13 cellular contexts compared by ENCODE assay signal in the genomic region with DNA sequence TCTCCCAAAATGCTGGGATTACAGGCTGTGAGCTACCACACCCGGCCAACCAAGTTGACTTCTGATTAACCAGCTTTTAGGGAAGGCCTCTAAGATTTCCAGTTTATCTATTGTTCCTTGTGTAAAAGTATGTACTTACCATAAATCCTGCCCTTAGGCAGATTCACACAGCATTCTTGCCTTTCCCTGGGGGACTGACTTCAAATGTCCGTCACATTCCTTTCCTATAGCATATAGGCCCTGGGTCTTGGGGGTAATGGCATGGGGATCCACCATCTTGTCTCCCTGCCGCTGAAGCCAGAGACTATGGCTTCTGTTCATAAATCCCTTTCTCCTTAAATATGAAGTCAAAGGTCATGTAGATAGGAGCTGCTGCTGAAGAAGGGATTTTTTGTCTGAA. TPM values are rescaled to one million over a fixed set of nuclear protein-coding genes. Genes with fewer than 3 reads are reported as not detected.
DNase-seq lines count a peak whose midpoint lies in the region; ATAC-seq and TF ChIP-seq lines count a peak whose summit lies in the region.
"Had no signal": no experiment of that assay in that cellular context is flagged by ENCODE, and none has a peak within 500 bp of the region (broad histone marks: within the 10 kb centered on the region; RNA-seq: fewer than 3 reads in every experiment).

No MANE protein-coding gene starts in this region.

- no peak for ATAC-seq in activated CD8-positive, alpha-beta T cell treated with anti-CD3 and anti-CD28 coated beads, Interleukin-2, amount 10 ng/mL, durations not matched to agents 7 days and 5 days
- ATAC-seq in left colon: no peak
- no peak for ATAC-seq in GM18907 (IDR thresholded peaks at IDR 0.05; ENCODE audit: unreplicated experiment)
- ATAC-seq in GM21515 (IDR thresholded peaks at IDR 0.05; ENCODE audit: unreplicated experiment): no peak

- no peak overlapping the region for H3K27ac ChIP-seq in A673 (ENCODE audit: low read depth, low read length, poor library complexity, severe bottlenecking)
- H3K27ac ChIP-seq in mesendoderm (ENCODE audit: low read depth, low read length): no peak overlapping the region
- H3K27ac ChIP-seq: colonic mucosa had no signal

- H2AK5ac ChIP-seq in mesendoderm (ENCODE audit: low read length): no peak overlapping the region

- H3K36me3 Mint-ChIP-seq in Calu3 (ENCODE audit: insufficient read depth, unreplicated experiment): peaks cover 21% of the 10 kb centered on the region
- no peaks in the 10 kb centered on the region for H3K36me3 Mint-ChIP-seq in activated CD8-positive, alpha-beta T cell treated with anti-CD3 and anti-CD28 coated beads, Interleukin-2, amount 10 ng/mL, durations not matched to agents 7 days and 5 days (ENCODE audit: low read depth)

- no peak overlapping the region for H4K8ac ChIP-seq in mesendoderm (ENCODE audit: low read depth, low read length)

- POLR2A ChIA-PET in A673 (lab: Charles Lee; ENCODE audit: low non-redundant PET): no interaction called here
- POLR2A ChIA-PET in activated CD8-positive, alpha-beta T cell treated with anti-CD3 and anti-CD28 coated beads, Interleukin-2, amount 10 ng/mL, durations not matched to agents 7 days and 5 days (lab: Charles Lee): no interaction called here

- CTCF ChIA-PET in A673 (lab: Charles Lee) (interaction anchor here (2.7 kb wide), 1 partner anchor 57 kb away, joined by 26 read pairs; no protein-coding TSS in a partner anchor), Calu3 (lab: Charles Lee) (interaction anchor here (4.9 kb wide), 1 partner anchor 57 kb away, joined by 49 read pairs; no protein-coding TSS in a partner anchor)
- CTCF ChIA-PET in activated CD8-positive, alpha-beta T cell treated with anti-CD3 and anti-CD28 coated beads, Interleukin-2, amount 10 ng/mL, durations not matched to agents 7 days and 5 days (lab: Charles Lee): interaction anchor here (0.7 to 4.7 kb wide), 13 partner anchors 10 to 137 kb away, joined by 3 to 58 read pairs (median 4); partner anchors contain the start of genes DDOST and MUL1

- BruUV-seq in A673 (replicated peaks; lab: Mats Ljungman, UMichigan): no TSS peak
- BruUV-seq in Calu3 (replicated peaks; lab: Mats Ljungman, UMichigan): no TSS peak

- H2BK5ac ChIP-seq in mesendoderm (ENCODE audit: low read length): no peak overlapping the region

- H3K56ac ChIP-seq in mesendoderm (ENCODE audit: low read length): no peak overlapping the region

- no CpG with 5 or more reads among the region's 3 CpGs for WGBS in mesendoderm (ENCODE audit: extremely low coverage, insufficient coverage, low lambda C conversion rate)

- H2BK15ac ChIP-seq in mesendoderm (replicated peaks; ENCODE audit: low read depth): no peak overlapping the region

- H3K79me2 ChIP-seq in mesendoderm (ENCODE audit: control insufficient read depth, insufficient read depth, low read length): no peaks in the 10 kb centered on the region

- H3K4me2 ChIP-seq in mesendoderm (ENCODE audit: low read length): no peak overlapping the region

- no peaks in the 10 kb centered on the region for H3K79me1 ChIP-seq in mesendoderm (ENCODE audit: low read length)

- no peak overlapping the region for H3K23ac ChIP-seq in mesendoderm (ENCODE audit: low read length)

- H3K36me3 ChIP-seq in A673 (ENCODE audit: insufficient read depth, low read length, poor library complexity, severe bottlenecking) (no peaks in the 10 kb centered on the region), mesendoderm (ENCODE audit: control insufficient read depth, insufficient read depth, low read length) (no peaks in the 10 kb centered on the region)
- H3K36me3 ChIP-seq: colonic mucosa had no signal

- intact Hi-C loops in A673 (cut with micrococcal nuclease; ENCODE audit: unreplicated experiment): no loop called here
- intact Hi-C loops in Calu3 (cut with micrococcal nuclease; ENCODE audit: unreplicated experiment): no loop called here
- intact Hi-C loops in left colon (cut with DNase I, micrococcal nuclease): no loop called here

- peak overlapping the region; percentile 72 for H3K4me3 Mint-ChIP-seq in Calu3 (ENCODE audit: low read depth, unreplicated experiment)
- peak overlapping the region; percentile 70 for H3K4me3 Mint-ChIP-seq in activated CD8-positive, alpha-beta T cell treated with anti-CD3 and anti-CD28 coated beads, Interleukin-2, amount 10 ng/mL, durations not matched to agents 7 days and 5 days

- no peak overlapping the region for H3K9ac ChIP-seq in mesendoderm (ENCODE audit: low read length)

- no peak overlapping the region for H2BK120ac ChIP-seq in mesendoderm (ENCODE audit: low read depth, low read length)

- no peak overlapping the region for H4K5ac ChIP-seq in mesendoderm (ENCODE audit: low read length)

- H3K27me3 Mint-ChIP-seq in Calu3 (ENCODE audit: unreplicated experiment): peaks cover 9% of the 10 kb centered on the region
- peaks cover 6% of the 10 kb centered on the region for H3K27me3 Mint-ChIP-seq in activated CD8-positive, alpha-beta T cell treated with anti-CD3 and anti-CD28 coated beads, Interleukin-2, amount 10 ng/mL, durations not matched to agents 7 days and 5 days (ENCODE audit: low read depth)

- H3K27me3 ChIP-seq in A673 (replicated peaks; ENCODE audit: insufficient read depth, low read depth, low read length, poor library complexity) (no peaks in the 10 kb centered on the region), mesendoderm (ENCODE audit: insufficient read depth, low read length, poor library complexity) (no peaks in the 10 kb centered on the region)
- H3K27me3 ChIP-seq: colonic mucosa, heart left ventricle had no signal

- TF ChIP-seq CTCF in A673 (conservative IDR thresholded peaks at IDR 0.05; ENCODE audit: low read depth, low read length) (no peak), Calu3 (IDR thresholded peaks at IDR 0.05; ENCODE audit: unreplicated experiment) (no peak)

- no peaks in the 10 kb centered on the region for H3K4me1 Mint-ChIP-seq in Calu3 (ENCODE audit: low read depth, unreplicated experiment)
- peaks cover 10% of the 10 kb centered on the region for H3K4me1 Mint-ChIP-seq in activated CD8-positive, alpha-beta T cell treated with anti-CD3 and anti-CD28 coated beads, Interleukin-2, amount 10 ng/mL, durations not matched to agents 7 days and 5 days (ENCODE audit: low read depth)

- no peaks in the 10 kb centered on the region for H3K9me3 ChIP-seq in A673 (ENCODE audit: low read depth, low read length, poor library complexity, severe bottlenecking)
- H3K9me3 ChIP-seq: colonic mucosa, heart left ventricle, tibial nerve had no signal

- H3K18ac ChIP-seq in mesendoderm (ENCODE audit: low read length): no peak overlapping the region

- DNase-seq in A673 (ENCODE audit: low spot score) (peak; percentile 16), Calu3 (no peak), mesendoderm (peak; percentile 82), left colon (no peak), CD1c-positive myeloid dendritic cell (ENCODE audit: extremely low spot score) (no peak)
- DNase-seq in activated CD8-positive, alpha-beta T cell treated with anti-CD3 and anti-CD28 coated beads, Interleukin-2, amount 10 ng/mL, durations not matched to agents 7 days and 5 days: no peak
- DNase-seq: activated CD4-positive, alpha-beta T cell treated with anti-CD3 and anti-CD28 coated beads, Interleukin-2, amount 50 U/mL, for 4 hours; heart left ventricle; kidney had no signal

- peak overlapping the region; percentile 56 for H3K4ac ChIP-seq in mesendoderm (ENCODE audit: low read depth, low read length)

- H3K4me1 ChIP-seq in A673 (ENCODE audit: insufficient read depth, low read length, poor library complexity, severe bottlenecking) (no peaks in the 10 kb centered on the region), mesendoderm (ENCODE audit: control insufficient read depth, low read depth, low read length) (peaks cover 2% of the 10 kb centered on the region)
- H3K4me1 ChIP-seq: colonic mucosa had no signal

- no peak overlapping the region for H3K27ac Mint-ChIP-seq in Calu3 (ENCODE audit: unreplicated experiment)
- H3K27ac Mint-ChIP-seq in activated CD8-positive, alpha-beta T cell treated with anti-CD3 and anti-CD28 coated beads, Interleukin-2, amount 10 ng/mL, durations not matched to agents 7 days and 5 days: no peak overlapping the region

- H3K9me3 Mint-ChIP-seq in Calu3 (ENCODE audit: low read depth, unreplicated experiment): no peaks in the 10 kb centered on the region
- no peaks in the 10 kb centered on the region for H3K9me3 Mint-ChIP-seq in activated CD8-positive, alpha-beta T cell treated with anti-CD3 and anti-CD28 coated beads, Interleukin-2, amount 10 ng/mL, durations not matched to agents 7 days and 5 days (ENCODE audit: insufficient read depth)

- H3K4me3 ChIP-seq in A673 (ENCODE audit: low read depth, low read length, poor library complexity, severe bottlenecking) (no peak overlapping the region), mesendoderm (ENCODE audit: low read length) (no peak overlapping the region)

RNA-seq across cellular contexts. Expression of gene PINK1, which starts 0.9 kb away (rescaled TPM):
- total RNA-seq in A673 (2021): 7.2 and 13.3 TPM in 2 replicates
- 11.2 and 11.9 TPM in 2 replicates for total RNA-seq in Calu3 (2022)
- total RNA-seq in activated CD8-positive, alpha-beta T cell treated with anti-CD3 and anti-CD28 coated beads, Interleukin-2, amount 10 ng/mL, durations not matched to agents 7 days and 5 days: 1 to 10 TPM; 3.3 to 3.6 TPM
- polyA plus RNA-seq in mesendoderm (2013, experiment 1 of 2): 51.6 TPM
- polyA plus RNA-seq in mesendoderm (2013, experiment 2 of 2): 51.8 TPM
- total RNA-seq in left colon: 100 to 1,000 TPM in 1 of 2 donors, 10 to 100 TPM in 1; 95.6 to 127 TPM

RNA-seq across cellular contexts. Expression of gene DDOST, which starts 28.8 kb away (rescaled TPM):
- total RNA-seq in A673 (2021): 230 and 238 TPM in 2 replicates
- 266 and 278 TPM in 2 replicates for total RNA-seq in Calu3 (2022)
- 100 to 1,000 TPM; 163 to 166 TPM for total RNA-seq in activated CD8-positive, alpha-beta T cell treated with anti-CD3 and anti-CD28 coated beads, Interleukin-2, amount 10 ng/mL, durations not matched to agents 7 days and 5 days
- polyA plus RNA-seq in mesendoderm (2013, experiment 1 of 2): 157 TPM
- polyA plus RNA-seq in mesendoderm (2013, experiment 2 of 2): 157 TPM
- total RNA-seq in left colon: 100 to 1,000 TPM; 180 to 206 TPM

RNA-seq across cellular contexts. Expression of gene CDA, which starts 43.5 kb away (rescaled TPM):
- total RNA-seq in A673 (2021): not detected in 2 replicates
- total RNA-seq in Calu3 (2022): 7.4 and 9.0 TPM in 2 replicates
- not detected for total RNA-seq in activated CD8-positive, alpha-beta T cell treated with anti-CD3 and anti-CD28 coated beads, Interleukin-2, amount 10 ng/mL, durations not matched to agents 7 days and 5 days
- polyA plus RNA-seq in mesendoderm (2013, experiment 1 of 2): 66.8 TPM
- polyA plus RNA-seq in mesendoderm (2013, experiment 2 of 2): 60.1 TPM
- total RNA-seq in left colon: 100 to 1,000 TPM in 1 of 2 donors, 10 to 100 TPM in 1; 61.3 to 138 TPM

Comparison
In these comparisons a context has a peak if more than half of its experiments do, and no peak if none do; other contexts are left out.
1. DNase-seq: peak in A673 (single experiment) and mesendoderm (single experiment); none in Calu3 (single experiment), activated CD8-positive, alpha-beta T cell treated with anti-CD3 and anti-CD28 coated beads, Interleukin-2, amount 10 ng/mL, durations not matched to agents 7 days and 5 days (single experiment), left colon (0 of 2) and CD1c-positive myeloid dendritic cell (single experiment).